ENCODE assay signal across 8 cellular contexts in genomic region chr11:48109046-48109666, GRCh38.
A peak's percentile ranks its signal among the peaks of the same experiment; 100 is the strongest.
DNase-seq lines count a peak whose midpoint lies in the region; ATAC-seq, FAIRE-seq and TF ChIP-seq lines count a peak whose summit lies in the region.

No MANE protein-coding gene starts in this region.

- no peaks in the 10 kb centered on the region for H3K27me3 Mint-ChIP-seq in CD8-positive, alpha-beta T cell (ENCODE audit: low read depth)
- H3K27me3 Mint-ChIP-seq in H9 (ENCODE audit: low read depth): no peaks in the 10 kb centered on the region
- H3K27me3 Mint-ChIP-seq in astrocyte (ENCODE audit: low read depth, unreplicated experiment): no peaks in the 10 kb centered on the region
- no peaks in the 10 kb centered on the region for H3K27me3 Mint-ChIP-seq in stimulated activated memory B cell treated with anti-CD40 and anti-IgM and Interleukin-4, amounts not matched to agents 10 μg/mL and 1 μg/mL and 100 μg/mL, for 72 hours

- peak; percentile 42 for ATAC-seq in CD8-positive, alpha-beta T cell
- peak; percentile 28 for ATAC-seq in stimulated activated memory B cell treated with anti-CD40 and anti-IgM and Interleukin-4, amounts not matched to agents 10 μg/mL and 1 μg/mL and 100 μg/mL, for 72 hours
- no peak for ATAC-seq in HG03175 (IDR thresholded peaks at IDR 0.05; ENCODE audit: unreplicated experiment)

- no peak overlapping the region for H2BK5ac ChIP-seq in H9 (ENCODE audit: insufficient read length, low read length)

- H2BK12ac ChIP-seq in H9 (ENCODE audit: insufficient read length, low read depth, low read length): no peak overlapping the region

- H3K36me3 ChIP-seq in CD8-positive, alpha-beta T cell (ENCODE audit: insufficient read depth, low read length): no peaks in the 10 kb centered on the region
- H3K36me3 ChIP-seq in astrocyte (ENCODE audit: insufficient read depth, low read length) (no peaks in the 10 kb centered on the region), uterus (no peaks in the 10 kb centered on the region)

- H3K36me3 Mint-ChIP-seq in CD8-positive, alpha-beta T cell: peaks cover 15% of the 10 kb centered on the region
- 0 out of 7 replicates have a peak, but pooled peaks cover 0 to 6% (median 0%) of the 10 kb centered on the region in 3 experiments for H3K36me3 Mint-ChIP-seq in H9 (ENCODE audit: insufficient read depth in 1 of 3, low read depth in 3 of 3)
- H3K36me3 Mint-ChIP-seq in astrocyte (ENCODE audit: low read depth, unreplicated experiment): no peaks in the 10 kb centered on the region
- H3K36me3 Mint-ChIP-seq in stimulated activated memory B cell treated with anti-CD40 and anti-IgM and Interleukin-4, amounts not matched to agents 10 μg/mL and 1 μg/mL and 100 μg/mL, for 72 hours: peaks cover 9% of the 10 kb centered on the region

- H3K9ac ChIP-seq in H9 (ENCODE audit: extremely low read depth, insufficient read length, low read length): no peak overlapping the region
- peak overlapping the region; percentile 60 for H3K9ac ChIP-seq in astrocyte (ENCODE audit: low read length)

- FAIRE-seq in astrocyte (lab: Jason Lieb, UNC): no peak

- CTCF ChIA-PET in CD8-positive, alpha-beta T cell (lab: Charles Lee): interaction anchor here (0.7 to 11.0 kb wide), 36 partner anchors 9 to 499 kb away, joined by 3 to 340 read pairs (median 4); partner anchors contain the start of gene NUP160

- POLR2A ChIA-PET in CD8-positive, alpha-beta T cell (lab: Charles Lee): interaction anchor here (0.8 to 1.5 kb wide), 3 partner anchors 45 to 175 kb away, joined by 3 to 5 read pairs (median 3); no protein-coding TSS in a partner anchor

- H3K18ac ChIP-seq in H9 (ENCODE audit: insufficient read length, low read depth, low read length): no peak overlapping the region

- no peak overlapping the region for H4K8ac ChIP-seq in H9 (replicated peaks; ENCODE audit: insufficient read length, low read depth, low read length)

- H3K9me3 Mint-ChIP-seq in CD8-positive, alpha-beta T cell: no peaks in the 10 kb centered on the region
- H3K9me3 Mint-ChIP-seq in H9: no peaks in the 10 kb centered on the region
- H3K9me3 Mint-ChIP-seq in astrocyte (ENCODE audit: unreplicated experiment): no peaks in the 10 kb centered on the region
- no peaks in the 10 kb centered on the region for H3K9me3 Mint-ChIP-seq in stimulated activated memory B cell treated with anti-CD40 and anti-IgM and Interleukin-4, amounts not matched to agents 10 μg/mL and 1 μg/mL and 100 μg/mL, for 72 hours

- H3K4me2 ChIP-seq in H9 (ENCODE audit: insufficient read depth, insufficient read length, low read length) (no peak overlapping the region), astrocyte (ENCODE audit: low read length) (peak overlapping the region; percentile 85)

- H3K79me2 ChIP-seq in H9 (ENCODE audit: insufficient read depth, low read length) (no peaks in the 10 kb centered on the region), astrocyte (ENCODE audit: insufficient read depth, low read length) (peaks cover 44% of the 10 kb centered on the region)

- H3K27me3 ChIP-seq in CD8-positive, alpha-beta T cell (ENCODE audit: insufficient read depth, low read length): no peaks in the 10 kb centered on the region
- no peaks in the 10 kb centered on the region for H3K27me3 ChIP-seq in H9 (ENCODE audit: insufficient read depth, low read length)
- no peaks in the 10 kb centered on the region for H3K27me3 ChIP-seq in astrocyte (ENCODE audit: insufficient read depth, low read length)
- no peaks in the 10 kb centered on the region for H3K27me3 ChIP-seq in uterus

- H4K20me1 ChIP-seq in H9 (ENCODE audit: control insufficient read depth, insufficient read depth, insufficient read length) (peaks cover 3% of the 10 kb centered on the region), astrocyte (ENCODE audit: insufficient read depth, low read length) (peaks cover 5% of the 10 kb centered on the region)

- H3K27ac Mint-ChIP-seq in CD8-positive, alpha-beta T cell: peak overlapping the region; percentile 79
- H3K27ac Mint-ChIP-seq in H9 (peak overlapping the region in 2 of 3 experiments; percentile 28 to 38; a peak in 3 of 7 replicates), astrocyte (ENCODE audit: unreplicated experiment) (no peak overlapping the region)
- H3K27ac Mint-ChIP-seq in stimulated activated memory B cell treated with anti-CD40 and anti-IgM and Interleukin-4, amounts not matched to agents 10 μg/mL and 1 μg/mL and 100 μg/mL, for 72 hours: peak overlapping the region; percentile 81

- peaks cover 38% of the 10 kb centered on the region for H3K4me1 Mint-ChIP-seq in CD8-positive, alpha-beta T cell (ENCODE audit: low read depth)
- peaks cover 17 to 33% of the 10 kb centered on the region in 2 experiments for H3K4me1 Mint-ChIP-seq in H9
- peaks cover 32% of the 10 kb centered on the region for H3K4me1 Mint-ChIP-seq in astrocyte (ENCODE audit: low read depth, unreplicated experiment)
- peaks cover 57% of the 10 kb centered on the region for H3K4me1 Mint-ChIP-seq in stimulated activated memory B cell treated with anti-CD40 and anti-IgM and Interleukin-4, amounts not matched to agents 10 μg/mL and 1 μg/mL and 100 μg/mL, for 72 hours

- no peak overlapping the region for H2BK20ac ChIP-seq in H9 (ENCODE audit: low read depth, low read length, poor library complexity, severe bottlenecking)

- H4K5ac ChIP-seq in H9 (ENCODE audit: insufficient read length, low read depth, low read length): no peak overlapping the region

- H3K23ac ChIP-seq in H9 (ENCODE audit: insufficient read length, low read depth, low read length): no peak overlapping the region

- H2AFZ ChIP-seq in H9 (ENCODE audit: low read length) (no peak overlapping the region), astrocyte (ENCODE audit: low read depth, low read length) (no peak overlapping the region)

- WGBS in H9 (ENCODE audit: extremely low coverage, insufficient read length, low lambda C conversion rate): no CpG with 5 or more reads among the region's 5 CpGs

- H3K9me3 ChIP-seq in CD8-positive, alpha-beta T cell (ENCODE audit: low read length): no peaks in the 10 kb centered on the region
- H3K9me3 ChIP-seq in H9 (ENCODE audit: control insufficient read depth, low read depth, low read length) (no peaks in the 10 kb centered on the region), astrocyte (ENCODE audit: insufficient read depth, low read depth, low read length) (no peaks in the 10 kb centered on the region), uterus (no peaks in the 10 kb centered on the region)

- no peak overlapping the region for H3K4ac ChIP-seq in H9 (ENCODE audit: low read depth, low read length)

- H3K14ac ChIP-seq in H9 (ENCODE audit: insufficient read depth, low read length): no peak overlapping the region

- DNase-seq in CD8-positive, alpha-beta T cell: peak in 1 of 7 experiments; percentile 31
- DNase-seq in H9 (no peak), NCI-H526 treated with DMSO at 0.1 percent for 48 hours (lab: John Stamatoyannopoulos, UW) (peak; percentile 86), astrocyte (ENCODE audit: low read depth) (peak; percentile 52), iPS-NIHi11 (ENCODE audit: low spot score) (peak; percentile 35), uterus (no peak)

- no peak overlapping the region for H2AK5ac ChIP-seq in H9 (ENCODE audit: insufficient read length, low read length)

- intact Hi-C loops in CD8-positive, alpha-beta T cell (cut with DNase I, micrococcal nuclease): loop anchor here (5.0 kb wide), 4 partner anchors 52 to 97 kb away; no protein-coding TSS in a partner anchor
- intact Hi-C loops in uterus (cut with DNase I; ENCODE audit: low total_unique reads): loop anchor here (5.0 kb wide), 1 partner anchor 172 kb away; no protein-coding TSS in a partner anchor

- no peak overlapping the region for H3K56ac ChIP-seq in H9 (ENCODE audit: insufficient read length, low read depth, low read length)

- TF ChIP-seq CTCF in CD8-positive, alpha-beta T cell (IDR thresholded peaks at IDR 0.05): peak; percentile 10
- TF ChIP-seq CTCF in H9 (conservative IDR thresholded peaks at IDR 0.05) (peak; percentile 17; the same call in 2 of the 3 replicates), astrocyte (IDR thresholded peaks at IDR 0.05; ENCODE audit: insufficient read depth, low read depth, low read length) (peak; percentile 40), uterus (IDR thresholded peaks at IDR 0.05) (peak in 2 of 4 experiments; percentile 29 to 39)

- H3K27ac ChIP-seq in CD8-positive, alpha-beta T cell (ENCODE audit: low read depth, low read length): peak overlapping the region; percentile 33
- H3K27ac ChIP-seq in H9 (ENCODE audit: insufficient read length, low read depth, low read length) (no peak overlapping the region), astrocyte (ENCODE audit: low read depth, low read length) (peak overlapping the region; percentile 39), uterus (no peak overlapping the region)

- H4K91ac ChIP-seq in H9 (ENCODE audit: insufficient read length, low read depth, low read length): no peak overlapping the region

- no peaks in the 10 kb centered on the region for H3K79me1 ChIP-seq in H9 (ENCODE audit: insufficient read depth, low read depth, low read length, poor library complexity, severe bottlenecking)

- no peak overlapping the region for H3T11ph ChIP-seq in H9 (ENCODE audit: low read length)

- H3K23me2 ChIP-seq in H9 (ENCODE audit: insufficient read length, low read depth, low read length, poor library complexity, severe bottlenecking): no peaks in the 10 kb centered on the region

- peak overlapping the region; percentile 40 for H3K4me3 ChIP-seq in CD8-positive, alpha-beta T cell (ENCODE audit: low read depth, low read length)
- H3K4me3 ChIP-seq in astrocyte (ENCODE audit: insufficient read depth, low read depth, low read length) (no peak overlapping the region), uterus (no peak overlapping the region)

- no peak overlapping the region for H2BK120ac ChIP-seq in H9 (ENCODE audit: low read depth, low read length, poor library complexity, severe bottlenecking)

- TF ChIP-seq POLR2A in uterus (IDR thresholded peaks at IDR 0.05): no peak

- no peak overlapping the region for H2BK15ac ChIP-seq in H9 (ENCODE audit: low read depth, low read length)

- H3K4me3 Mint-ChIP-seq in CD8-positive, alpha-beta T cell: peak overlapping the region; percentile 75
- H3K4me3 Mint-ChIP-seq in H9 (no peak overlapping the region), astrocyte (ENCODE audit: unreplicated experiment) (no peak overlapping the region)
- peak overlapping the region; percentile 42 for H3K4me3 Mint-ChIP-seq in stimulated activated memory B cell treated with anti-CD40 and anti-IgM and Interleukin-4, amounts not matched to agents 10 μg/mL and 1 μg/mL and 100 μg/mL, for 72 hours

- peaks cover 17% of the 10 kb centered on the region for H3K4me1 ChIP-seq in CD8-positive, alpha-beta T cell (ENCODE audit: insufficient read depth, low read length)
- H3K4me1 ChIP-seq in H9 (ENCODE audit: insufficient read depth, low read length): peaks cover 4% of the 10 kb centered on the region
- peaks cover 26% of the 10 kb centered on the region for H3K4me1 ChIP-seq in astrocyte (ENCODE audit: insufficient read depth, low read length)
- peaks cover 0 to 3% of the 10 kb centered on the region in 2 donors for H3K4me1 ChIP-seq in uterus

Comparison
In these comparisons a context has a peak if more than half of its experiments do, and no peak if none do; other contexts are left out.
1. DNase-seq: peak in NCI-H526 treated with DMSO at 0.1 percent for 48 hours (single experiment), astrocyte (single experiment) and iPS-NIHi11 (single experiment); none in H9 (single experiment) and uterus (0 of 2).
2. H3K27ac ChIP-seq: peak in CD8-positive, alpha-beta T cell (single experiment) and astrocyte (single experiment); none in H9 (single experiment) and uterus (0 of 2).
3. H3K4me3 Mint-ChIP-seq: peak in CD8-positive, alpha-beta T cell (single experiment) and stimulated activated memory B cell treated with anti-CD40 and anti-IgM and Interleukin-4, amounts not matched to agents 10 μg/mL and 1 μg/mL and 100 μg/mL, for 72 hours (single experiment); none in H9 (0 of 2) and astrocyte (single experiment).